1 cellular context compared by ENCODE assay signal in the genomic region with DNA sequence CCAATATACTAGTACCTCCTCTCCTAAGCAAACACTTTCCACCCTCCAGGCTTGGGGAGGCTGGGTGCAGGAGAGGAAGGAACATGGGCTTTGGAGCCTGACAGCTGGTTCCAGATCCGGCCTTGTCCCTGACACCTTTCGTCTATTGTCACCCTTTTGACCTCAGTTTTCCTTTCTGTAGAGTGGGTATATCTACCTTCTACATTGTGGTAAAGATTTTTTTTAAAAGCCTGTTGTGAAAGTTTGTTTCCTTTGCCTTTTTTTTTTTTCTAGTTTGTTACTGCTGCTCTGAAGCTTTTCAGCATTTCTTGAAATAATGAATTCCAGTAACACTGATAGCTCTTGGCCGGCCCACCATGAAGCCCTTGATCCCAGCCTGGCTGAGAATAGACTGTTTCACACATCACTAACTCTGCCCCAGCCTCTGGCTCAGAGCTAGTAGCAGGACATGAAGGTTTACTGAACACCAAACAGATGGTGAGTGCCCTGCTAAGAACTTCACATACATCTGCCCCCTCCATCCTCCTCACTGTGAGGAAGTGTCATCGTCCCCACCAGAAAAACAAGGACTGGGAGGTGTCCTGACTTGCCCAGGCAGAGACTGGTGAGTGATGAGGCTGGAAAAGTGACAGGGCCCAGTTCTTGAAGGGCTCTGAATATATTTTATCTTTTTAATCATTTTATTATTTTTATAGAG.
TF ChIP-seq lines count a peak whose summit lies in the region.

No MANE protein-coding gene starts in this region.

TF ChIP-seq in HepG2, 621 proteins besides CTCF, POLR2A, EP300 and RAD21 (continued from another document):
- TF ChIP-seq POLR2AphosphoS2 (IDR thresholded peaks at IDR 0.05; ENCODE audit: low read depth, low read length) (no peak), DR1 (CRISPR knock-in tag; IDR thresholded peaks at IDR 0.05) (no peak), REXO4 (CRISPR knock-in tag; IDR thresholded peaks at IDR 0.05; ENCODE audit: borderline replicate concordance) (no peak), MBNL3 (CRISPR knock-in tag; conservative IDR thresholded peaks at IDR 0.05) (no peak), CHD4 (IDR thresholded peaks at IDR 0.05; ENCODE audit: borderline replicate concordance, low read length) (peak; percentile 98), PLRG1 (conservative IDR thresholded peaks at IDR 0.05) (no peak), RFX3 (CRISPR knock-in tag; IDR thresholded peaks at IDR 0.05) (no peak), PATZ1 (CRISPR knock-in tag; IDR thresholded peaks at IDR 0.05) (no peak), PAX8 (CRISPR knock-in tag; IDR thresholded peaks at IDR 0.05; ENCODE audit: borderline replicate concordance) (no peak), CREB1 (IDR thresholded peaks at IDR 0.05) (no peak), CREB1 (CRISPR knock-in tag; IDR thresholded peaks at IDR 0.05) (no peak), ZNF251 (CRISPR knock-in tag; IDR thresholded peaks at IDR 0.05) (no peak), SPEN (CRISPR knock-in tag; IDR thresholded peaks at IDR 0.05; ENCODE audit: low read depth) (no peak), KDM5B (CRISPR knock-in tag; IDR thresholded peaks at IDR 0.05; ENCODE audit: borderline replicate concordance) (no peak), ZNF414 (CRISPR knock-in tag; IDR thresholded peaks at IDR 0.05) (no peak), ZNF780A (CRISPR knock-in tag; IDR thresholded peaks at IDR 0.05) (no peak), NFE2 (CRISPR knock-in tag; IDR thresholded peaks at IDR 0.05) (no peak), SOX13 (IDR thresholded peaks at IDR 0.05) (no peak), SOX13 (CRISPR knock-in tag; conservative IDR thresholded peaks at IDR 0.05 in 1 of 2, IDR thresholded peaks at IDR 0.05 in 1 of 2) (no peak), ZNF546 (CRISPR knock-in tag; conservative IDR thresholded peaks at IDR 0.05) (no peak), TARDBP (CRISPR knock-in tag; IDR thresholded peaks at IDR 0.05) (peak; percentile 32; the same call in 1 of the 2 replicates), ZNF333 (CRISPR knock-in tag; IDR thresholded peaks at IDR 0.05; ENCODE audit: borderline replicate concordance) (no peak), ZIK1 (CRISPR knock-in tag; IDR thresholded peaks at IDR 0.05; ENCODE audit: borderline replicate concordance, low read depth) (no peak), AHR (CRISPR knock-in tag; IDR thresholded peaks at IDR 0.05) (no peak), ZC3H13 (CRISPR knock-in tag; IDR thresholded peaks at IDR 0.05) (no peak), FOXA1 (IDR thresholded peaks at IDR 0.05) (no peak), FOXA1 (CRISPR knock-in tag; IDR thresholded peaks at IDR 0.05) (0 out of 2 replicates have a peak, but pooled peaks have one; percentile 0), ZBTB14 (CRISPR knock-in tag; IDR thresholded peaks at IDR 0.05) (no peak), ZNF737 (CRISPR knock-in tag; IDR thresholded peaks at IDR 0.05; ENCODE audit: borderline replicate concordance) (no peak), HDAC2 (CRISPR knock-in tag; IDR thresholded peaks at IDR 0.05) (peak; percentile 60), FOXA3 (CRISPR knock-in tag; IDR thresholded peaks at IDR 0.05) (no peak), THAP11 (CRISPR knock-in tag; IDR thresholded peaks at IDR 0.05) (no peak), FLYWCH1 (CRISPR knock-in tag; IDR thresholded peaks at IDR 0.05) (no peak)
- TF ChIP-seq, protein P1, sequence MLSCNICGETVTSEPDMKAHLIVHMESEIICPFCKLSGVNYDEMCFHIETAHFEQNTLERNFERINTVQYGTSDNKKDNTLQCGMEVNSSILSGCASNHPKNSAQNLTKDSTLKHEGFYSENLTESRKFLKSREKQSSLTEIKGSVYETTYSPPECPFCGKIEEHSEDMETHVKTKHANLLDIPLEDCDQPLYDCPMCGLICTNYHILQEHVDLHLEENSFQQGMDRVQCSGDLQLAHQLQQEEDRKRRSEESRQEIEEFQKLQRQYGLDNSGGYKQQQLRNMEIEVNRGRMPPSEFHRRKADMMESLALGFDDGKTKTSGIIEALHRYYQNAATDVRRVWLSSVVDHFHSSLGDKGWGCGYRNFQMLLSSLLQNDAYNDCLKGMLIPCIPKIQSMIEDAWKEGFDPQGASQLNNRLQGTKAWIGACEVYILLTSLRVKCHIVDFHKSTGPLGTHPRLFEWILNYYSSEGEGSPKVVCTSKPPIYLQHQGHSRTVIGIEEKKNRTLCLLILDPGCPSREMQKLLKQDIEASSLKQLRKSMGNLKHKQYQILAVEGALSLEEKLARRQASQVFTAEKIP (CRISPR knock-in tag; IDR thresholded peaks at IDR 0.05; ENCODE audit: borderline replicate concordance) = no peak
- TF ChIP-seq, protein P2, sequence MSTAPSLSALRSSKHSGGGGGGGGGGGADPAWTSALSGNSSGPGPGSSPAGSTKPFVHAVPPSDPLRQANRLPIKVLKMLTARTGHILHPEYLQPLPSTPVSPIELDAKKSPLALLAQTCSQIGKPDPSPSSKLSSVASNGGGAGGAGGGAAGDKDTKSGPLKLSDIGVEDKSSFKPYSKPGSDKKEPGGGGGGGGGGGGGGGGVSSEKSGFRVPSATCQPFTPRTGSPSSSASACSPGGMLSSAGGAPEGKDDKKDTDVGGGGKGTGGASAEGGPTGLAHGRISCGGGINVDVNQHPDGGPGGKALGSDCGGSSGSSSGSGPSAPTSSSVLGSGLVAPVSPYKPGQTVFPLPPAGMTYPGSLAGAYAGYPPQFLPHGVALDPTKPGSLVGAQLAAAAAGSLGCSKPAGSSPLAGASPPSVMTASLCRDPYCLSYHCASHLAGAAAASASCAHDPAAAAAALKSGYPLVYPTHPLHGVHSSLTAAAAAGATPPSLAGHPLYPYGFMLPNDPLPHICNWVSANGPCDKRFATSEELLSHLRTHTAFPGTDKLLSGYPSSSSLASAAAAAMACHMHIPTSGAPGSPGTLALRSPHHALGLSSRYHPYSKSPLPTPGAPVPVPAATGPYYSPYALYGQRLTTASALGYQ (CRISPR knock-in tag; IDR thresholded peaks at IDR 0.05) = no peak
- TF ChIP-seq, protein P3, sequence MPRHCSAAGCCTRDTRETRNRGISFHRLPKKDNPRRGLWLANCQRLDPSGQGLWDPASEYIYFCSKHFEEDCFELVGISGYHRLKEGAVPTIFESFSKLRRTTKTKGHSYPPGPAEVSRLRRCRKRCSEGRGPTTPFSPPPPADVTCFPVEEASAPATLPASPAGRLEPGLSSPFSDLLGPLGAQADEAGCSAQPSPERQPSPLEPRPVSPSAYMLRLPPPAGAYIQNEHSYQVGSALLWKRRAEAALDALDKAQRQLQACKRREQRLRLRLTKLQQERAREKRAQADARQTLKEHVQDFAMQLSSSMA (CRISPR knock-in tag; IDR thresholded peaks at IDR 0.05) = 0 out of 2 replicates have a peak, but pooled peaks have one; percentile 21
- TF ChIP-seq, protein P4, sequence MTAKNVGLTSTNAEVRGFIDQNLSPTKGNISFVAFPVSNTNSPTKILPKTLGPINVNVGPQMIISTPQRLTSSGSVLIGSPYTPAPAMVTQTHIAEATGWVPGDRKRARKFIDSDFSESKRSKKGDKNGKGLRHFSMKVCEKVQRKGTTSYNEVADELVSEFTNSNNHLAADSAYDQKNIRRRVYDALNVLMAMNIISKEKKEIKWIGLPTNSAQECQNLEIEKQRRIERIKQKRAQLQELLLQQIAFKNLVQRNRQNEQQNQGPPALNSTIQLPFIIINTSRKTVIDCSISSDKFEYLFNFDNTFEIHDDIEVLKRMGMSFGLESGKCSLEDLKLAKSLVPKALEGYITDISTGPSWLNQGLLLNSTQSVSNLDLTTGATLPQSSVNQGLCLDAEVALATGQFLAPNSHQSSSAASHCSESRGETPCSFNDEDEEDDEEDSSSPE (CRISPR knock-in tag; IDR thresholded peaks at IDR 0.05) = no peak
- TF ChIP-seq, protein P5, sequence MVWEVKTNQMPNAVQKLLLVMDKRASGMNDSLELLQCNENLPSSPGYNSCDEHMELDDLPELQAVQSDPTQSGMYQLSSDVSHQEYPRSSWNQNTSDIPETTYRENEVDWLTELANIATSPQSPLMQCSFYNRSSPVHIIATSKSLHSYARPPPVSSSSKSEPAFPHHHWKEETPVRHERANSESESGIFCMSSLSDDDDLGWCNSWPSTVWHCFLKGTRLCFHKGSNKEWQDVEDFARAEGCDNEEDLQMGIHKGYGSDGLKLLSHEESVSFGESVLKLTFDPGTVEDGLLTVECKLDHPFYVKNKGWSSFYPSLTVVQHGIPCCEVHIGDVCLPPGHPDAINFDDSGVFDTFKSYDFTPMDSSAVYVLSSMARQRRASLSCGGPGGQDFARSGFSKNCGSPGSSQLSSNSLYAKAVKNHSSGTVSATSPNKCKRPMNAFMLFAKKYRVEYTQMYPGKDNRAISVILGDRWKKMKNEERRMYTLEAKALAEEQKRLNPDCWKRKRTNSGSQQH (CRISPR knock-in tag; IDR thresholded peaks at IDR 0.05; ENCODE audit: low read depth) = no peak
- TF ChIP-seq, protein P6, sequence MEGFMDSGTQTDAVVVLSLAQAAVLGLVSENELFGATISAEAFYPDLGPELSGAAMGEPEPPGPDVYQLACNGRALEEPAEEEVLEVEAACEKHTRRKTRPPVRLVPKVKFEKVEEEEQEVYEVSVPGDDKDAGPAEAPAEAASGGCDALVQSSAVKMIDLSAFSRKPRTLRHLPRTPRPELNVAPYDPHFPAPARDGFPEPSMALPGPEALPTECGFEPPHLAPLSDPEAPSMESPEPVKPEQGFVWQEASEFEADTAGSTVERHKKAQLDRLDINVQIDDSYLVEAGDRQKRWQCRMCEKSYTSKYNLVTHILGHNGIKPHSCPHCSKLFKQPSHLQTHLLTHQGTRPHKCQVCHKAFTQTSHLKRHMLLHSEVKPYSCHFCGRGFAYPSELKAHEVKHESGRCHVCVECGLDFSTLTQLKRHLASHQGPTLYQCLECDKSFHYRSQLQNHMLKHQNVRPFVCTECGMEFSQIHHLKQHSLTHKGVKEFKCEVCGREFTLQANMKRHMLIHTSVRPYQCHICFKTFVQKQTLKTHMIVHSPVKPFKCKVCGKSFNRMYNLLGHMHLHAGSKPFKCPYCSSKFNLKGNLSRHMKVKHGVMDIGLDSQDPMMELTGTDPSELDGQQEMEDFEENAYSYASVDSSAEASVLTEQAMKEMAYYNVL (CRISPR knock-in tag; IDR thresholded peaks at IDR 0.05; ENCODE audit: borderline replicate concordance) = peak; percentile 22; the same call in 1 of the 2 replicates
- TF ChIP-seq, protein P7, sequence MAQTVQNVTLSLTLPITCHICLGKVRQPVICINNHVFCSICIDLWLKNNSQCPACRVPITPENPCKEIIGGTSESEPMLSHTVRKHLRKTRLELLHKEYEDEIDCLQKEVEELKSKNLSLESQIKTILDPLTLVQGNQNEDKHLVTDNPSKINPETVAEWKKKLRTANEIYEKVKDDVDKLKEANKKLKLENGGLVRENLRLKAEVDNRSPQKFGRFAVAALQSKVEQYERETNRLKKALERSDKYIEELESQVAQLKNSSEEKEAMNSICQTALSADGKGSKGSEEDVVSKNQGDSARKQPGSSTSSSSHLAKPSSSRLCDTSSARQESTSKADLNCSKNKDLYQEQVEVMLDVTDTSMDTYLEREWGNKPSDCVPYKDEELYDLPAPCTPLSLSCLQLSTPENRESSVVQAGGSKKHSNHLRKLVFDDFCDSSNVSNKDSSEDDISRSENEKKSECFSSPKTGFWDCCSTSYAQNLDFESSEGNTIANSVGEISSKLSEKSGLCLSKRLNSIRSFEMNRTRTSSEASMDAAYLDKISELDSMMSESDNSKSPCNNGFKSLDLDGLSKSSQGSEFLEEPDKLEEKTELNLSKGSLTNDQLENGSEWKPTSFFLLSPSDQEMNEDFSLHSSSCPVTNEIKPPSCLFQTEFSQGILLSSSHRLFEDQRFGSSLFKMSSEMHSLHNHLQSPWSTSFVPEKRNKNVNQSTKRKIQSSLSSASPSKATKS (CRISPR knock-in tag; IDR thresholded peaks at IDR 0.05) = no peak
